1 cellular context compared by ENCODE assay signal in the genomic region with DNA sequence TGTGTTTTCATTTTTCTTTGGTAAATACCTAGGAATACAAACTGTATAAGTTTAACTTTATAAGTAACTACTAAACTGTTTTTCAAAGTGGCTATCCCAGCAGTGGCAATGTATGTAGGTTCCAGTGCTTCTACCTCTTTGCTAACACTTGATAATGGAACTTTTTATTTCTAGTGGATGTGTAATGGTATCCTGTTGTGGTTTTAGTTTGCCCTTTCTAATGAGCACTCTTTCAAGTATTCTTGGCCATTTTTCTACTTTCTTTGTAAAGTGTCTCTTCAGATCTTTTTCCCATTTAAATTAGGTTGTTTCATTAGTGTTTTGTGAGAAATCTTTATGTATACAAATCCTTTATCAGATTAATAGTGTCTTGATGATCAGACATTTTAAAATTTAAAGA.
TF ChIP-seq lines count a peak whose summit lies in the region.

No MANE protein-coding gene starts in this region.

TF ChIP-seq in GM12878, 131 proteins besides CTCF, POLR2A, EP300 and RAD21 (continued from another document):
- TF ChIP-seq, protein P1, sequence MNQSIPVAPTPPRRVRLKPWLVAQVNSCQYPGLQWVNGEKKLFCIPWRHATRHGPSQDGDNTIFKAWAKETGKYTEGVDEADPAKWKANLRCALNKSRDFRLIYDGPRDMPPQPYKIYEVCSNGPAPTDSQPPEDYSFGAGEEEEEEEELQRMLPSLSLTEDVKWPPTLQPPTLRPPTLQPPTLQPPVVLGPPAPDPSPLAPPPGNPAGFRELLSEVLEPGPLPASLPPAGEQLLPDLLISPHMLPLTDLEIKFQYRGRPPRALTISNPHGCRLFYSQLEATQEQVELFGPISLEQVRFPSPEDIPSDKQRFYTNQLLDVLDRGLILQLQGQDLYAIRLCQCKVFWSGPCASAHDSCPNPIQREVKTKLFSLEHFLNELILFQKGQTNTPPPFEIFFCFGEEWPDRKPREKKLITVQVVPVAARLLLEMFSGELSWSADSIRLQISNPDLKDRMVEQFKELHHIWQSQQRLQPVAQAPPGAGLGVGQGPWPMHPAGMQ (IDR thresholded peaks at IDR 0.05; ENCODE audit: borderline replicate concordance), result no peak
